8 cellular contexts compared by ENCODE assay signal in the genomic region with DNA sequence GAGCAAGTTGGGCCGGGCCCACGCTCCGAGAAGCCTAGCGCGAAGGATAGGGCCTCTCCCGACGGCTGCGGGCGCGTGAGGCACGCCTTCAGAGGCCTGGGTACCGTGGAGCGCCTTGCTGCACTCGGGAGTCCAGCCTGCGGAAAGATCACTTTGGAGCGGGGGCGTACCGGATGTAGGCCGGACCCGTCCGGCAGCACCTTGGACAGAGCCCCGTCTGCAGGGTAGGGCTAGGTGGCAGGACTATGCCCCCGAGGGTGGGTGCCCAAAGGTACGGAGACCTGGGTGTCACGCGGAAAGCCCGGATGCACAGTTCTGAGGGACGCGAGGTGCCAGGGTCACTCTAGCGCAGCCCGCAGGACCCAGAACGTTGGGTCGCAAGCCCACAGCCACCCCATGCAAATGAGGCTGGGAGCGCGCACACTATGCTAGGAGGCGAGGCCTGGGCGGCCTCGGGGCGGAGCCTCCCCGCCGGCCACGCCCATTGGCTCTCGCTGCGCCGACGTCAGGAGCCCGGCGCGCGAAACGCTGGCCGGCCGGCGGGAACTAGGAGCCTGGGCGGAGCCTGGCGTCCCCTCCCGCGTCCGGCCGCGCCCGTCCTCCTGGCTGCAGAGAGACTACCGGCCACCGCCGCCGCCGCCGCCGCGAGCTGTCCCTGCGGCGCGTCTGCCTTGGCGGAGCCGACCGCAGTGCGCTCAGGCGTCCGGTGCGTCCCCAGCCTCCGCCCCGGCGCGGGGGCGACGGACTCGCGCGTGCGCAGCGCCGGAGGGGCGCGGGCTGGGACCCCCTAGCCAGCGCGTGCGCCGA.
DNase-seq lines count a peak whose midpoint lies in the region; ATAC-seq and TF ChIP-seq lines count a peak whose summit lies in the region.

Gene PAQR4 (plus strand): TSS at position 611 of the 807 bp plus-strand sequence. CDS start 327 bp downstream, outside the sequence.

- peaks cover 18 to 33% of the 10 kb centered on the region in 2 donors for H3K4me1 ChIP-seq in mucosa of rectum (ENCODE audit: control insufficient read depth in 2 of 2, insufficient read depth in 2 of 2, low read length in 2 of 2)

- no peak for TF ChIP-seq POLR2A in erythroblast (IDR thresholded peaks at IDR 0.05; ENCODE audit: low read length)

- H3K27ac ChIP-seq in mucosa of rectum (ENCODE audit: low read depth in 2 of 2, low read length in 2 of 2): peak within 1 kb of the TSS; percentile 59 to 68

- no peaks in the 10 kb centered on the region for H3K36me3 ChIP-seq in mucosa of rectum (ENCODE audit: control insufficient read depth in 2 of 2, insufficient read depth in 2 of 2, low read length in 2 of 2)

- peak; percentile 72 for DNase-seq in DMS114 treated with DMSO at 0.1 percent for 48 hours (lab: John Stamatoyannopoulos, UW; ENCODE audit: unreplicated experiment)
- peak; percentile 97 for DNase-seq in HuH-7.5 (ENCODE audit: low spot score)
- DNase-seq in OCI-M1 (lab: John Stamatoyannopoulos, UW): peak; percentile 95
- DNase-seq in activated T-cell treated with anti-CD3 and anti-CD28 coated beads, Interleukin-2, amount 50 U/mL, for 1 hour: peak; percentile 82
- peak; percentile 93 to 95 for DNase-seq in erythroblast (lab: John Stamatoyannopoulos, UW)
- peak; percentile 31 to 36 for DNase-seq in stimulated activated CD8-positive, alpha-beta memory T cell treated with anti-CD3 and anti-CD28 coated beads, Interleukin-4, amount 100 ng/mL, for 4 hours (ENCODE audit: low read depth in 2 of 2, low spot score in 1 of 2)

- peak; percentile 51 for ATAC-seq in GM21526 (IDR thresholded peaks at IDR 0.05; ENCODE audit: low FRiP score, unreplicated experiment)

- H3K27me3 ChIP-seq in mucosa of rectum (ENCODE audit: control insufficient read depth in 2 of 2, insufficient read depth in 2 of 2, low read length in 2 of 2): peaks cover 18 to 25% of the 10 kb centered on the region in 2 donors

- H3K4me3 ChIP-seq in mucosa of rectum (ENCODE audit: low read length in 2 of 2): peak within 1 kb of the TSS; percentile 69 to 78

- peak within 1 kb of the TSS; percentile 70 to 75 for H3K9ac ChIP-seq in mucosa of rectum (ENCODE audit: low read depth in 1 of 2, low read length in 2 of 2)

- H3K9me3 ChIP-seq in mucosa of rectum (ENCODE audit: control insufficient read depth in 2 of 2, low read length in 2 of 2): no peaks in the 10 kb centered on the region

Comparison
In these comparisons a context has a peak if more than half of its experiments do, and no peak if none do; other contexts are left out.
1. Peak in every context shown above with its lines: DNase-seq, ATAC-seq, H3K4me3 ChIP-seq and H3K27ac ChIP-seq.
2. DNase-seq: peak in every context shown above with its lines; median percentile 97 in HuH-7.5; 95 in OCI-M1; 94 in erythroblast; 82 in activated T-cell treated with anti-CD3 and anti-CD28 coated beads, Interleukin-2, amount 50 U/mL, for 1 hour; 72 in DMS114 treated with DMSO at 0.1 percent for 48 hours; 34 in stimulated activated CD8-positive, alpha-beta memory T cell treated with anti-CD3 and anti-CD28 coated beads, Interleukin-4, amount 100 ng/mL, for 4 hours.